Comparison of ENCODE assay signal across 13 cellular contexts in genomic region chr12:22974865-22975264, GRCh38.
DNase-seq lines count a peak whose midpoint lies in the region; TF ChIP-seq lines count a peak whose summit lies in the region.
"Had no signal": no experiment of that assay in that cellular context is flagged by ENCODE, and none has a peak within 500 bp of the region (broad histone marks: within the 10 kb centered on the region; RNA-seq: fewer than 3 reads in every experiment).

No MANE protein-coding gene starts in this region.

- H3K4me1 ChIP-seq in testis (no peaks in the 10 kb centered on the region), HAP-1 (no peaks in the 10 kb centered on the region)
- H3K4me1 ChIP-seq: colonic mucosa had no signal

- DNase-seq in DMS53 treated with DMSO at 0.1 percent for 48 hours (lab: John Stamatoyannopoulos, UW; ENCODE audit: unreplicated experiment), result peak; percentile 90
- peak; percentile 8 for DNase-seq in OCI-M1 (lab: John Stamatoyannopoulos, UW)
- DNase-seq in epithelial cell of prostate (ENCODE audit: low read depth, low spot score), result peak; percentile 50
- DNase-seq in non-pigmented ciliary epithelial cell (ENCODE audit: low read depth), result peak; percentile 89
- DNase-seq in testis, result no peak
- DNase-seq in activated naive CD4-positive, alpha-beta T cell treated with anti-CD3 and anti-CD28 coated beads for 36 hours, result no peak
- no peak for DNase-seq in HAP-1 (ENCODE audit: low spot score in 2 of 2)
- DNase-seq in endothelial cell (ENCODE audit: low spot score), result no peak
- DNase-seq: activated T-cell treated with anti-CD3 and anti-CD28 coated beads, Interleukin-2, amount 50 U/mL, for 4 hours; Calu3; colonic mucosa; Karpas-422 had no signal

- no peaks in the 10 kb centered on the region for H3K36me3 Mint-ChIP-seq in activated naive CD4-positive, alpha-beta T cell treated with anti-CD3 and anti-CD28 coated beads for 36 hours (ENCODE audit: low read depth)
- H3K36me3 Mint-ChIP-seq in endothelial cell (ENCODE audit: low read depth, unreplicated experiment), result no peaks in the 10 kb centered on the region

- H3K4me3 ChIP-seq in testis, result no peak overlapping the region
- no peak overlapping the region for H3K4me3 ChIP-seq in HAP-1
- H3K4me3 ChIP-seq: colonic mucosa, suprapubic skin had no signal

- no peak for TF ChIP-seq POLR2A in testis (IDR thresholded peaks at IDR 0.05)

- H3K4me3 Mint-ChIP-seq in activated naive CD4-positive, alpha-beta T cell treated with anti-CD3 and anti-CD28 coated beads for 36 hours, result no peak overlapping the region
- H3K4me3 Mint-ChIP-seq in endothelial cell (ENCODE audit: unreplicated experiment), result no peak overlapping the region
- H3K4me3 Mint-ChIP-seq: activated T-cell treated with anti-CD3 and anti-CD28 coated beads, Interleukin-2, amount 50 U/mL, for 4 hours had no signal

- H3K27me3 ChIP-seq in testis, result no peaks in the 10 kb centered on the region
- H3K27me3 ChIP-seq in HAP-1 (ENCODE audit: low read depth), result no peaks in the 10 kb centered on the region
- H3K27me3 ChIP-seq: colonic mucosa, suprapubic skin had no signal

- intact Hi-C loops in testis (cut with DNase I; ENCODE audit: low total_unique reads), result no loop called here
- intact Hi-C loops in activated naive CD4-positive, alpha-beta T cell treated with anti-CD3 and anti-CD28 coated beads for 36 hours (cut with micrococcal nuclease), result no loop called here

- H3K9me3 Mint-ChIP-seq in activated naive CD4-positive, alpha-beta T cell treated with anti-CD3 and anti-CD28 coated beads for 36 hours, result no peaks in the 10 kb centered on the region
- H3K9me3 Mint-ChIP-seq in endothelial cell (ENCODE audit: unreplicated experiment), result no peaks in the 10 kb centered on the region
- H3K9me3 Mint-ChIP-seq: activated T-cell treated with anti-CD3 and anti-CD28 coated beads, Interleukin-2, amount 50 U/mL, for 4 hours had no signal

- H3K9me3 ChIP-seq in testis (no peaks in the 10 kb centered on the region), HAP-1 (no peaks in the 10 kb centered on the region)
- H3K9me3 ChIP-seq: colonic mucosa, suprapubic skin had no signal

- no peak for TF ChIP-seq CTCF in testis (IDR thresholded peaks at IDR 0.05)
- TF ChIP-seq CTCF in endothelial cell (IDR thresholded peaks at IDR 0.05; ENCODE audit: unreplicated experiment), result no peak

- H3K27ac ChIP-seq in epithelial cell of prostate, result peak overlapping the region; percentile 17
- no peak overlapping the region for H3K27ac ChIP-seq in testis
- H3K27ac ChIP-seq: colonic mucosa, suprapubic skin had no signal

- H3K4me1 Mint-ChIP-seq in activated naive CD4-positive, alpha-beta T cell treated with anti-CD3 and anti-CD28 coated beads for 36 hours (ENCODE audit: low read depth), result no peaks in the 10 kb centered on the region
- H3K4me1 Mint-ChIP-seq in endothelial cell (ENCODE audit: unreplicated experiment), result peaks cover 5% of the 10 kb centered on the region

- CTCF ChIA-PET in activated naive CD4-positive, alpha-beta T cell treated with anti-CD3 and anti-CD28 coated beads for 36 hours (lab: Charles Lee), result no interaction called here

- no peaks in the 10 kb centered on the region for H3K27me3 Mint-ChIP-seq in activated naive CD4-positive, alpha-beta T cell treated with anti-CD3 and anti-CD28 coated beads for 36 hours (ENCODE audit: low read depth)
- no peaks in the 10 kb centered on the region for H3K27me3 Mint-ChIP-seq in endothelial cell (ENCODE audit: unreplicated experiment)

- in situ Hi-C loops in HAP-1 (cut with MboI; ENCODE audit: low sequenced_read_pairs), result no loop called here

- no peak overlapping the region for H3K27ac Mint-ChIP-seq in activated naive CD4-positive, alpha-beta T cell treated with anti-CD3 and anti-CD28 coated beads for 36 hours
- no peak overlapping the region for H3K27ac Mint-ChIP-seq in endothelial cell (ENCODE audit: unreplicated experiment)

- H3K36me3 ChIP-seq in testis (ENCODE audit: low read depth, missing control alignments) (no peaks in the 10 kb centered on the region), HAP-1 (replicated peaks) (no peaks in the 10 kb centered on the region)
- H3K36me3 ChIP-seq: colonic mucosa, suprapubic skin had no signal

Comparison
In these comparisons a context has a peak if more than half of its experiments do, and no peak if none do; other contexts are left out.
1. DNase-seq: peak in DMS53 treated with DMSO at 0.1 percent for 48 hours (single experiment), OCI-M1 (single experiment), epithelial cell of prostate (single experiment) and non-pigmented ciliary epithelial cell (single experiment); none in testis (single experiment), activated naive CD4-positive, alpha-beta T cell treated with anti-CD3 and anti-CD28 coated beads for 36 hours (single experiment), HAP-1 (0 of 2) and endothelial cell (single experiment).